In the genomic region with DNA sequence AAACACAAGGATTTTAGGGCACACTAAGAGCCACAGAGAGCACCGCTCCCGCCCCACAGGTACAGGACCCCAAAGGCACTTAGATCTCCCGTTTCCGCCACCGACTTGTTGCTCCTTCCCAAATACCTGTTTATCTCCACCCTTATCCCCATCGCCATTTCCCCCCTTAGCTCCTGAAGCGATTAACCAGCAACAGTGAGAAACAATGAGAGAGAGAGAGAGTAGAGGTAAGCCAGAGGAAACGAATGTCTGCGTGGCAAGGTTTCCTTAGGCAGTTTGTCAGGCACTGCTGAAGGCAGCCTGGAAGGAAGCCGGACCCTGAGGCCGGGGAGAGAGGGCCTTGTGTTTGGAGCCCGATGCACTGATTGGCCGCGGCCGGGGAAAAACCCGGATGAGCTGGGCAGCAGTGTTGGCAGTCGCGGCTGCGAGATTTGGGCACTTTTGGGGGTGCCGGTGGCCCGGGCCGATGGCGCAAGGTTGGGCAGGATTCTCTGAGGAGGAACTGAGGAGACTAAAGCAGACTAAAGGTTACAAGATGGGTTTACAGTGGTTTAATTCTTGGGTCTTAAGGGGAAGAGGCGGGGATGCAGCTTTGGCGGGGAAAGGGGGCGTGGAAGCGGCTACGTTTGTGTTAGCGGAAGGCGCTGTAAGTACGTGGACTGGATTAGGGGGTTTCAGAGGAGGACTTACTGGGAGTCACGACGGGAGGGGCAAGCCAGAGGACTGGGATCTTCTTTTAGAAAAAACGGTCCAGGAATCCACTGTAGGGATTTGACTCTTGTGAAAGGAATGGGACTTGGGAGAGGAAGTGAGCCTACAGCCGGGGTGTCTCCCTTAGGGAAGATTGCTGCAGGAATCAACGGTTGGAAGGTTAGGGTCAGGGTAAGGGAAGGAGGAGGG, we compare ENCODE assay signal across 8 cellular contexts. TPM values are rescaled to one million over a fixed set of nuclear protein-coding genes. Genes with fewer than 3 reads are reported as not detected.
DNase-seq lines count a peak whose midpoint lies in the region; ATAC-seq and TF ChIP-seq lines count a peak whose summit lies in the region.

TSS of gene GORAB (plus strand) at position 409 of the 900 bp plus-strand sequence. CDS start at position 467, 58 bp downstream.

- ATAC-seq in HG03439 (IDR thresholded peaks at IDR 0.05; ENCODE audit: unreplicated experiment): peak; percentile 99

- no peak for TF ChIP-seq CTCF in BE2C (IDR thresholded peaks at IDR 0.05; ENCODE audit: low read depth, low read length)

- H3K4me1 ChIP-seq in BE2C: no peaks in the 10 kb centered on the region

- no peaks in the 10 kb centered on the region for H3K9me3 ChIP-seq in BE2C

- H3K4me3 ChIP-seq in BE2C (ENCODE audit: low read depth, low read length): peak within 1 kb of the TSS; percentile 93

- H3K27me3 ChIP-seq in BE2C: peaks cover 2% of the 10 kb centered on the region; the same call in 1 of the 2 replicates

- no peaks in the 10 kb centered on the region for H3K36me3 ChIP-seq in BE2C

- DNase-seq in BE2C (peak; percentile 91), GM19238 (ENCODE audit: insufficient read length, low spot score) (peak; percentile 77), NCI-H510A treated with DMSO at 0.1 percent for 48 hours (lab: John Stamatoyannopoulos, UW) (peak; percentile 92), cortex of kidney (lab: John Stamatoyannopoulos, UW) (peak; percentile 23), left kidney (ENCODE audit: low read depth, low spot score) (peak; percentile 98)
- DNase-seq in activated CD4-positive, alpha-beta T cell treated with anti-CD3 and anti-CD28 coated beads for 4 hours: peak; percentile 76 to 79
- peak; percentile 85 to 87 for DNase-seq in stimulated activated CD4-positive, alpha-beta T cell treated with anti-CD3 and anti-CD28 coated beads, Interleukin-2, amount 100 ng/mL, for 24 hours

RNA-seq across cellular contexts. Expression of gene GORAB, which starts in this region (rescaled TPM):
- polyA plus RNA-seq in BE2C (2012; ENCODE audit: insufficient read depth, insufficient read length, low read depth): 4.7 TPM

Comparison
In these comparisons a context has a peak if more than half of its experiments do, and no peak if none do; other contexts are left out.
1. Peak in every context shown above with its lines: DNase-seq, ATAC-seq and H3K4me3 ChIP-seq.
2. DNase-seq: peak in every context shown above with its lines; median percentile 98 in left kidney; 92 in NCI-H510A treated with DMSO at 0.1 percent for 48 hours; 91 in BE2C; 86 in stimulated activated CD4-positive, alpha-beta T cell treated with anti-CD3 and anti-CD28 coated beads, Interleukin-2, amount 100 ng/mL, for 24 hours; 78 in activated CD4-positive, alpha-beta T cell treated with anti-CD3 and anti-CD28 coated beads for 4 hours; 77 in GM19238; 23 in cortex of kidney.